Comparison of ENCODE assay signal across 31 cellular contexts in the genomic region with DNA sequence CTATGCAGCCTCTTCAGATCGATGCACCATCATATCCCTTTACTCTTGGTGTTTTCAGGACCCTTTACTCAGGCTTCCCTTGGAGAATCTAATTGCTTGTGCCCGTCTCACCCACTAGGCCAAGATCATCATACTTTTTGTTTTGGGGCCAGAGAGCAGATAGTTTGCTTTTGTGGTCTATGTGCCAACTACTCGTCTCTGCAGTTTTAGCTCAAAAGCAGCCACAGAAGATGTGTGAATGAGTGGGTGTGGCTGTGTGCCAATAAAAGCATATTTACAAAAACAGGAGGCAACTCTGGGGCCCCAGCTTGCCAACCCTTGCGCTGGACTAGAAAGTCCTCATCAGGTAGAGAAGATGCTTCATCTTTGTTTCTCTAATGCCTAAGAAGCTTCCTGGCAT.
"Had no signal": no experiment of that assay in that cellular context is flagged by ENCODE, and none has a peak within 500 bp of the region (broad histone marks: within the 10 kb centered on the region; RNA-seq: fewer than 3 reads in every experiment).

No MANE protein-coding gene starts in this region.

- ATAC-seq: activated CD4-positive, alpha-beta T cell treated with anti-CD3 and anti-CD28 coated beads for 36 hours; activated CD8-positive, alpha-beta memory T cell treated with anti-CD3 and anti-CD28 coated beads, Interleukin-2, amount 10 ng/mL, durations not matched to agents 7 days and 5 days; activated CD8-positive, alpha-beta T cell treated with anti-CD3 and anti-CD28 coated beads, Interleukin-2, amount 10 ng/mL, durations not matched to agents 7 days and 5 days; activated naive CD8-positive, alpha-beta T cell treated with anti-CD3 and anti-CD28 coated beads, Interleukin-2, amount 50 U/mL, for 24 hours; body of pancreas; effector memory CD8-positive, alpha-beta T cell; gastroesophageal sphincter; heart right ventricle had no signal

- H3K27me3 ChIP-seq: adrenal gland, body of pancreas, esophagus squamous epithelium, gastroesophageal sphincter, heart right ventricle had no signal

- H3K36me3 Mint-ChIP-seq: activated CD4-positive, alpha-beta memory T cell treated with anti-CD3 and anti-CD28 coated beads for 36 hours; activated CD8-positive, alpha-beta memory T cell treated with anti-CD3 and anti-CD28 coated beads, Interleukin-2, amount 10 ng/mL, durations not matched to agents 7 days and 5 days; activated naive CD4-positive, alpha-beta T cell treated with anti-CD3 and anti-CD28 coated beads, Interleukin-2, amount 50 U/mL, for 24 hours; activated naive CD8-positive, alpha-beta T cell treated with anti-CD3 and anti-CD28 coated beads for 36 hours had no signal

- H3K4me1 Mint-ChIP-seq: activated CD4-positive, alpha-beta T cell treated with anti-CD3 and anti-CD28 coated beads for 36 hours; activated CD4-positive, alpha-beta T cell treated with anti-CD3 and anti-CD28 coated beads, Interleukin-2, amount 10 ng/mL, durations not matched to agents 24 days and 14 days; activated CD8-positive, alpha-beta memory T cell treated with anti-CD3 and anti-CD28 coated beads, Interleukin-2, amount 10 ng/mL, durations not matched to agents 7 days and 5 days; activated naive CD4-positive, alpha-beta T cell treated with anti-CD3 and anti-CD28 coated beads, Interleukin-2, amount 50 U/mL, for 24 hours; activated naive CD8-positive, alpha-beta T cell treated with anti-CD3 and anti-CD28 coated beads for 36 hours; activated naive CD8-positive, alpha-beta T cell treated with anti-CD3 and anti-CD28 coated beads, Interleukin-2, amount 50 U/mL, for 24 hours had no signal

- H3K4me1 ChIP-seq: adrenal gland, body of pancreas, esophagus squamous epithelium, gastroesophageal sphincter had no signal

- H3K9me3 ChIP-seq: adrenal gland, body of pancreas, esophagus squamous epithelium, gastroesophageal sphincter, heart right ventricle had no signal

- H3K4me3 Mint-ChIP-seq: activated CD4-positive, alpha-beta memory T cell treated with anti-CD3 and anti-CD28 coated beads for 36 hours; activated CD4-positive, alpha-beta T cell treated with anti-CD3 and anti-CD28 coated beads for 36 hours; activated CD4-positive, alpha-beta T cell treated with anti-CD3 and anti-CD28 coated beads, Interleukin-2, amount 10 ng/mL, durations not matched to agents 24 days and 14 days; activated CD8-positive, alpha-beta memory T cell treated with anti-CD3 and anti-CD28 coated beads, Interleukin-2, amount 10 ng/mL, durations not matched to agents 7 days and 5 days; activated CD8-positive, alpha-beta T cell treated with anti-CD3 and anti-CD28 coated beads, Interleukin-2, amount 10 ng/mL, durations not matched to agents 7 days and 5 days; activated naive CD4-positive, alpha-beta T cell treated with anti-CD3 and anti-CD28 coated beads for 36 hours; activated naive CD4-positive, alpha-beta T cell treated with anti-CD3 and anti-CD28 coated beads, Interleukin-2, amount 50 U/mL, for 24 hours; activated naive CD8-positive, alpha-beta T cell treated with anti-CD3 and anti-CD28 coated beads for 36 hours; activated naive CD8-positive, alpha-beta T cell treated with anti-CD3 and anti-CD28 coated beads, Interleukin-2, amount 50 U/mL, for 24 hours; activated T-helper 1 cell treated with anti-CD3 and anti-CD28 coated beads, Interleukin-12 subunit alpha, Interleukin-12 subunit beta, Interleukin-2, Interleukin-4 antibody, amounts not matched to agents 30 ng/mL and 10 ng/mL and 1 ng/mL, durations not matched to agents 14 hours and 24 hours and 36 hours; effector memory CD8-positive, alpha-beta T cell had no signal

- H3K9me3 Mint-ChIP-seq: activated CD4-positive, alpha-beta T cell treated with anti-CD3 and anti-CD28 coated beads, Interleukin-2, amount 10 ng/mL, durations not matched to agents 24 days and 14 days; activated naive CD4-positive, alpha-beta T cell treated with anti-CD3 and anti-CD28 coated beads for 36 hours; activated naive CD4-positive, alpha-beta T cell treated with anti-CD3 and anti-CD28 coated beads, Interleukin-2, amount 50 U/mL, for 24 hours; activated naive CD8-positive, alpha-beta T cell treated with anti-CD3 and anti-CD28 coated beads, Interleukin-2, amount 50 U/mL, for 24 hours had no signal

- H3K27ac ChIP-seq: adrenal gland, body of pancreas, epithelial cell of prostate, esophagus squamous epithelium, gastroesophageal sphincter, heart right ventricle had no signal

- H3K27ac Mint-ChIP-seq: activated CD4-positive, alpha-beta memory T cell treated with anti-CD3 and anti-CD28 coated beads for 36 hours; activated CD4-positive, alpha-beta T cell treated with anti-CD3 and anti-CD28 coated beads for 36 hours; activated CD4-positive, alpha-beta T cell treated with anti-CD3 and anti-CD28 coated beads, Interleukin-2, amount 10 ng/mL, durations not matched to agents 24 days and 14 days; activated CD8-positive, alpha-beta memory T cell treated with anti-CD3 and anti-CD28 coated beads, Interleukin-2, amount 10 ng/mL, durations not matched to agents 7 days and 5 days; activated CD8-positive, alpha-beta T cell treated with anti-CD3 and anti-CD28 coated beads, Interleukin-2, amount 10 ng/mL, durations not matched to agents 7 days and 5 days; activated naive CD4-positive, alpha-beta T cell treated with anti-CD3 and anti-CD28 coated beads for 36 hours; activated naive CD4-positive, alpha-beta T cell treated with anti-CD3 and anti-CD28 coated beads, Interleukin-2, amount 50 U/mL, for 24 hours; activated naive CD8-positive, alpha-beta T cell treated with anti-CD3 and anti-CD28 coated beads for 36 hours; activated naive CD8-positive, alpha-beta T cell treated with anti-CD3 and anti-CD28 coated beads, Interleukin-2, amount 50 U/mL, for 24 hours; activated T-helper 1 cell treated with anti-CD3 and anti-CD28 coated beads, Interleukin-12 subunit alpha, Interleukin-12 subunit beta, Interleukin-2, Interleukin-4 antibody, amounts not matched to agents 30 ng/mL and 10 ng/mL and 1 ng/mL, durations not matched to agents 14 hours and 24 hours and 36 hours; activated T-helper 2 cell treated with anti-CD3 and anti-CD28 coated beads, Interferon-gamma antibody, Interleukin-2, Interleukin-4, amounts not matched to agents 10 μg/mL and 5 μg/mL and 100 μg/mL, durations not matched to agents 14 hours and 24 hours and 36 hours; effector memory CD8-positive, alpha-beta T cell had no signal

- DNase-seq: activated CD4-positive, alpha-beta memory T cell treated with anti-CD3 and anti-CD28 coated beads for 36 hours; activated CD4-positive, alpha-beta T cell treated with anti-CD3 and anti-CD28 coated beads for 36 hours; activated CD4-positive, alpha-beta T cell treated with anti-CD3 and anti-CD28 coated beads, Interleukin-2, amount 10 ng/mL, durations not matched to agents 24 days and 14 days; activated CD4-positive, CD25-positive, alpha-beta regulatory T cell; activated CD4-positive, CD25-positive, alpha-beta regulatory T cell treated with anti-CD3 and anti-CD28 coated beads, Interleukin-2, amount 50 U/mL, for 72 hours; activated CD8-positive, alpha-beta memory T cell treated with anti-CD3 and anti-CD28 coated beads, Interleukin-2, amount 10 ng/mL, durations not matched to agents 7 days and 5 days; activated CD8-positive, alpha-beta memory T cell treated with anti-CD3 and anti-CD28 coated beads, Interleukin-2, amount 50 U/mL, for 4 hours; activated CD8-positive, alpha-beta T cell treated with anti-CD3 and anti-CD28 coated beads, Interleukin-2, amount 10 ng/mL, durations not matched to agents 7 days and 5 days; activated effector memory CD4-positive, alpha-beta T cell treated with anti-CD3 and anti-CD28 coated beads, Interleukin-2, amount 50 U/mL, for 16 hours; activated naive CD4-positive, alpha-beta T cell treated with anti-CD3 and anti-CD28 coated beads for 36 hours; activated naive CD8-positive, alpha-beta T cell treated with anti-CD3 and anti-CD28 coated beads for 36 hours; activated naive CD8-positive, alpha-beta T cell treated with anti-CD3 and anti-CD28 coated beads, Interleukin-2, amount 50 U/mL, for 24 hours; activated T-cell treated with anti-CD3 and anti-CD28 coated beads, Interleukin-2, amount 50 U/mL, for 1 hour; activated T-cell treated with anti-CD3 and anti-CD28 coated beads, Interleukin-2, amount 50 U/mL, for 48 hours; adrenal gland; amygdala; aorta; body of pancreas; caudate nucleus; cortex of kidney; dermis blood vessel endothelial cell; effector CD4-positive, alpha-beta T cell; effector memory CD8-positive, alpha-beta T cell; esophagus squamous epithelium; foreskin melanocyte; heart right ventricle had no signal

- H3K27me3 Mint-ChIP-seq: activated CD4-positive, alpha-beta memory T cell treated with anti-CD3 and anti-CD28 coated beads for 36 hours; activated CD4-positive, alpha-beta T cell treated with anti-CD3 and anti-CD28 coated beads for 36 hours; activated CD4-positive, alpha-beta T cell treated with anti-CD3 and anti-CD28 coated beads, Interleukin-2, amount 10 ng/mL, durations not matched to agents 24 days and 14 days; activated CD8-positive, alpha-beta memory T cell treated with anti-CD3 and anti-CD28 coated beads, Interleukin-2, amount 10 ng/mL, durations not matched to agents 7 days and 5 days; activated naive CD4-positive, alpha-beta T cell treated with anti-CD3 and anti-CD28 coated beads, Interleukin-2, amount 50 U/mL, for 24 hours; activated naive CD8-positive, alpha-beta T cell treated with anti-CD3 and anti-CD28 coated beads for 36 hours; activated naive CD8-positive, alpha-beta T cell treated with anti-CD3 and anti-CD28 coated beads, Interleukin-2, amount 50 U/mL, for 24 hours; effector memory CD8-positive, alpha-beta T cell had no signal
